Comparison of ENCODE assay signal across 6 cellular contexts in genomic region chr5:112758676-112759075, GRCh38.
"Had no signal": no experiment of that assay in that cellular context is flagged by ENCODE, and none has a peak within 500 bp of the region (broad histone marks: within the 10 kb centered on the region; RNA-seq: fewer than 3 reads in every experiment).

No MANE protein-coding gene starts in this region.

- DNase-seq: GM23248, GOT3, H7, KBM-7 had no signal

- H3K9ac ChIP-seq: GM23248, KMS-11 had no signal

- H3K27ac ChIP-seq: GM23248, KMS-11 had no signal

- H3K4me3 ChIP-seq: GM23248, HAP-1 had no signal

- H3K9me3 ChIP-seq: HAP-1 had no signal

- H3K4me1 ChIP-seq: HAP-1 had no signal

- H3K4me2 ChIP-seq: KMS-11 had no signal

- H2AFZ ChIP-seq: GM23248 had no signal

- H3K36me3 ChIP-seq: HAP-1 had no signal
